In genomic region chr2:222848862-222849261, GRCh38 we compare ENCODE assay signal across 20 cellular contexts. TPM values are rescaled to one million over a fixed set of nuclear protein-coding genes. Genes with fewer than 3 reads are reported as not detected.
DNase-seq lines count a peak whose midpoint lies in the region; ATAC-seq, FAIRE-seq and TF ChIP-seq lines count a peak whose summit lies in the region.
"Had no signal": no experiment of that assay in that cellular context is flagged by ENCODE, and none has a peak within 500 bp of the region (broad histone marks: within the 10 kb centered on the region; RNA-seq: fewer than 3 reads in every experiment).

No MANE protein-coding gene starts in this region.

- ATAC-seq in GM23338 (no peak), K562 (no peak), left lung (no peak)

- no peak overlapping the region for H3K4ac ChIP-seq in mesendoderm (ENCODE audit: low read depth, low read length)

- H3K9ac ChIP-seq in K562 (ENCODE audit: insufficient read depth in 1 of 2, low read depth in 2 of 2, low read length in 2 of 2): no peak overlapping the region
- H3K9ac ChIP-seq in mesendoderm (ENCODE audit: low read length): no peak overlapping the region
- H3K9ac ChIP-seq: GM23248 had no signal

- H3F3A ChIP-seq in GM23338 (replicated peaks; ENCODE audit: low read depth) (no peaks in the 10 kb centered on the region), PC-9 (ENCODE audit: insufficient read depth, low read depth) (peaks cover 29% of the 10 kb centered on the region)

- no peaks in the 10 kb centered on the region for H3K9me1 ChIP-seq in K562 (ENCODE audit: control insufficient read depth, insufficient read depth, low read length)

- H3K27me3 Mint-ChIP-seq in GM23338 (ENCODE audit: insufficient read depth, low read depth, poor library complexity) (peaks cover 2% of the 10 kb centered on the region), HFFc6 (ENCODE audit: insufficient read depth) (no peaks in the 10 kb centered on the region)

- H2BK5ac ChIP-seq in mesendoderm (ENCODE audit: low read length): no peak overlapping the region

- H2BK120ac ChIP-seq in mesendoderm (ENCODE audit: low read depth, low read length): no peak overlapping the region

- H3K56ac ChIP-seq in mesendoderm (ENCODE audit: low read length): peak overlapping the region; percentile 37

- H3K27ac ChIP-seq in GM23338 (ENCODE audit: low read depth) (no peak overlapping the region), PC-9 (peak overlapping the region; percentile 52), K562 (ENCODE audit: extremely low read depth, low read depth, low read length) (no peak overlapping the region), mesendoderm (ENCODE audit: low read depth, low read length) (no peak overlapping the region), left lung (no peak overlapping the region)
- H3K27ac ChIP-seq: GM23248 had no signal

- in situ Hi-C loops in K562 (cut with MboI): no loop called here

- H3K9me2 ChIP-seq in GM23338 (ENCODE audit: insufficient read depth): no peaks in the 10 kb centered on the region
- no peaks in the 10 kb centered on the region for H3K9me2 ChIP-seq in PC-9 (ENCODE audit: insufficient read depth)

- H2BK15ac ChIP-seq in mesendoderm (replicated peaks; ENCODE audit: low read depth): no peak overlapping the region

- no peak for TF ChIP-seq POLR2A in K562 (conservative IDR thresholded peaks at IDR 0.05)

- intact Hi-C loops in PC-9 (cut with micrococcal nuclease; ENCODE audit: unreplicated experiment): loop anchor here (1.0 kb wide), 1 partner anchor 11 kb away; no protein-coding TSS in a partner anchor
- intact Hi-C loops in K562 (cut with micrococcal nuclease): no loop called here
- intact Hi-C loops in left lung (cut with DNase I): no loop called here

- CTCF ChIA-PET in PC-9 (lab: Charles Lee): no interaction called here
- CTCF ChIA-PET in K562 (lab: Yijun Ruan, JAX; ENCODE audit: low intra/inter-chr PET ratio): no interaction called here

- H3K23ac ChIP-seq in mesendoderm (ENCODE audit: low read length): no peak overlapping the region

- H3K4me1 Mint-ChIP-seq in GM23338: no peaks in the 10 kb centered on the region
- peaks cover 20% of the 10 kb centered on the region for H3K4me1 Mint-ChIP-seq in HFFc6 (ENCODE audit: low read depth)

- FAIRE-seq in K562 (lab: Jason Lieb, UNC): no peak
- FAIRE-seq: A204.1, D721Med, G401.6, GM12891, GM19239, H54, HTR-8/SVneo had no signal

- H2AFZ ChIP-seq in GM23338 (peak overlapping the region; percentile 18; the same call in 1 of the 2 replicates), PC-9 (no peak overlapping the region), K562 (ENCODE audit: low read depth, low read length) (no peak overlapping the region)
- H2AFZ ChIP-seq: GM23248 had no signal

- H3K27me3 ChIP-seq in GM23338 (ENCODE audit: insufficient read depth) (no peaks in the 10 kb centered on the region), PC-9 (ENCODE audit: insufficient read depth, low read depth) (no peaks in the 10 kb centered on the region), K562 (ENCODE audit: control insufficient read depth in 2 of 2, insufficient read depth in 2 of 2, low read length in 2 of 2) (no peaks in the 10 kb centered on the region), mesendoderm (ENCODE audit: insufficient read depth, low read length, poor library complexity) (no peaks in the 10 kb centered on the region), left lung (no peaks in the 10 kb centered on the region)

- H3K79me1 ChIP-seq in mesendoderm (ENCODE audit: low read length): no peaks in the 10 kb centered on the region

- TF ChIP-seq EP300 in K562 (IDR thresholded peaks at IDR 0.05; ENCODE audit: low read length): no peak

- no peak overlapping the region for H3K27ac Mint-ChIP-seq in GM23338
- H3K27ac Mint-ChIP-seq in HFFc6: no peak overlapping the region
- H3K27ac Mint-ChIP-seq: CD4-positive, alpha-beta T cell; IgD-negative memory B cell had no signal

- POLR2A ChIA-PET in PC-9 (lab: Charles Lee; ENCODE audit: unreplicated experiment) (no interaction called here), K562 (lab: Yijun Ruan, JAX) (interaction anchor here (0.6 kb wide), 1 partner anchor 36 kb away, joined by 3 read pairs; no protein-coding TSS in a partner anchor)

- no peaks in the 10 kb centered on the region for H3K9me3 Mint-ChIP-seq in GM23338
- no peaks in the 10 kb centered on the region for H3K9me3 Mint-ChIP-seq in HFFc6
- H3K9me3 Mint-ChIP-seq: CD4-positive, alpha-beta T cell; IgD-negative memory B cell had no signal

- H4K8ac ChIP-seq in mesendoderm (ENCODE audit: low read depth, low read length): no peak overlapping the region

- H3K4me2 ChIP-seq in GM23338: no peak overlapping the region
- H3K4me2 ChIP-seq in PC-9: peak overlapping the region; percentile 39; the same call in 1 of the 2 replicates
- H3K4me2 ChIP-seq in K562 (ENCODE audit: insufficient read depth, low read length): no peak overlapping the region; the same call in 1 of the 2 replicates
- no peak overlapping the region for H3K4me2 ChIP-seq in mesendoderm (ENCODE audit: low read length)

- no peak overlapping the region for H4K5ac ChIP-seq in mesendoderm (ENCODE audit: low read length)

- H3K18ac ChIP-seq in mesendoderm (ENCODE audit: low read length): no peak overlapping the region

- H3K36me3 Mint-ChIP-seq in GM23338 (ENCODE audit: low read depth) (no peaks in the 10 kb centered on the region), HFFc6 (ENCODE audit: low read depth) (no peaks in the 10 kb centered on the region)

- 59% methylated on average over 9 of the region's 9 CpGs for WGBS in K562 (ENCODE audit: insufficient coverage, low coverage, missing lambda C conversion rate)
- no CpG with 5 or more reads among the region's 9 CpGs for WGBS in mesendoderm (ENCODE audit: extremely low coverage, insufficient coverage, low lambda C conversion rate)

- DNase-seq in GM23338 (ENCODE audit: low spot score) (no peak), PC-9 (no peak), K562 (ENCODE audit: extremely low read depth in 1 of 4, low spot score in 3 of 4) (no peak), mesendoderm (peak; percentile 27), HFFc6 (no peak), left lung (no peak), foreskin melanocyte (no peak)
- DNase-seq: AML-193; CD4-positive, alpha-beta T cell; GM23248; HCEC 1CT had no signal

- no TSS peak for BruUV-seq in PC-9 (replicated peaks; lab: Mats Ljungman, UMichigan)
- no TSS peak for BruUV-seq in K562 (replicated peaks; lab: Mats Ljungman, UMichigan)

- no peaks in the 10 kb centered on the region for H3K36me3 ChIP-seq in GM23338 (ENCODE audit: insufficient read depth)
- H3K36me3 ChIP-seq in PC-9 (ENCODE audit: low read depth): no peaks in the 10 kb centered on the region
- H3K36me3 ChIP-seq in K562 (ENCODE audit: control insufficient read depth, insufficient read depth, low read length): no peaks in the 10 kb centered on the region
- no peaks in the 10 kb centered on the region for H3K36me3 ChIP-seq in mesendoderm (ENCODE audit: control insufficient read depth, insufficient read depth, low read length)
- H3K36me3 ChIP-seq in left lung: no peaks in the 10 kb centered on the region

- H4K20me1 ChIP-seq in GM23338 (replicated peaks; ENCODE audit: insufficient read depth): no peaks in the 10 kb centered on the region
- no peaks in the 10 kb centered on the region for H4K20me1 ChIP-seq in PC-9 (ENCODE audit: insufficient read depth)
- no peaks in the 10 kb centered on the region for H4K20me1 ChIP-seq in K562 (replicated peaks; ENCODE audit: control insufficient read depth, insufficient read depth, low read length)

- H2AK5ac ChIP-seq in mesendoderm (ENCODE audit: low read length): no peak overlapping the region

- H3K9me3 ChIP-seq in PC-9 (ENCODE audit: insufficient read depth, low read depth) (no peaks in the 10 kb centered on the region; the same call in 1 of the 2 replicates), K562 (replicated peaks; ENCODE audit: control insufficient read depth, insufficient read depth, low read depth, low read length) (no peaks in the 10 kb centered on the region), left lung (no peaks in the 10 kb centered on the region)
- H3K9me3 ChIP-seq: Caco-2 had no signal

- H3K4me1 ChIP-seq in GM23338 (ENCODE audit: insufficient read depth): no peaks in the 10 kb centered on the region
- peaks cover 54% of the 10 kb centered on the region for H3K4me1 ChIP-seq in PC-9 (replicated peaks; ENCODE audit: insufficient read depth)
- peaks cover 4 to 8% of the 10 kb centered on the region in 2 experiments; a peak in 3 of 5 replicates for H3K4me1 ChIP-seq in K562 (replicated peaks in 1 of 2; ENCODE audit: control insufficient read depth in 2 of 2, insufficient read depth in 2 of 2, low read length in 2 of 2)
- H3K4me1 ChIP-seq in mesendoderm (ENCODE audit: control insufficient read depth, low read depth, low read length): peaks cover 2% of the 10 kb centered on the region
- peaks cover 0 to 14% of the 10 kb centered on the region in 2 donors for H3K4me1 ChIP-seq in left lung

- H3K4me3 ChIP-seq in GM23338 (no peak overlapping the region), PC-9 (no peak overlapping the region), K562 (no peak overlapping the region), mesendoderm (ENCODE audit: low read length) (no peak overlapping the region), left lung (no peak overlapping the region)
- H3K4me3 ChIP-seq: GM23248 had no signal

- TF ChIP-seq CTCF in GM23338 (conservative IDR thresholded peaks at IDR 0.05; ENCODE audit: low read depth in 2 of 2) (no peak), PC-9 (conservative IDR thresholded peaks at IDR 0.05) (no peak), K562 (IDR thresholded peaks at IDR 0.05 in 2 of 3, conservative IDR thresholded peaks at IDR 0.05 in 1 of 3; ENCODE audit: insufficient read depth in 2 of 3, low read depth in 1 of 3, low read length in 3 of 3) (no peak), HFFc6 (IDR thresholded peaks at IDR 0.05) (no peak), left lung (IDR thresholded peaks at IDR 0.05) (no peak)

- TF ChIP-seq RAD21 in K562 (CRISPR knock-in tag; conservative IDR thresholded peaks at IDR 0.05 in 1 of 2, IDR thresholded peaks at IDR 0.05 in 1 of 2): no peak

- H3K79me2 ChIP-seq in GM23338 (replicated peaks; ENCODE audit: insufficient read depth) (no peaks in the 10 kb centered on the region), PC-9 (ENCODE audit: low read depth) (no peaks in the 10 kb centered on the region), K562 (ENCODE audit: control insufficient read depth, insufficient read depth, low read length) (no peaks in the 10 kb centered on the region), mesendoderm (ENCODE audit: control insufficient read depth, insufficient read depth, low read length) (no peaks in the 10 kb centered on the region)

- no peak overlapping the region for H3K4me3 Mint-ChIP-seq in GM23338
- no peak overlapping the region for H3K4me3 Mint-ChIP-seq in HFFc6
- H3K4me3 Mint-ChIP-seq: CD4-positive, alpha-beta T cell; IgD-negative memory B cell had no signal

RNA-seq across cellular contexts. Expression of gene ACSL3, which starts 12.0 kb away (rescaled TPM):
- 130 and 132 TPM in 2 replicates for total RNA-seq in GM23338 (2014; rRNA removed; shearing (Covaris generic))
- polyA plus RNA-seq in GM23338 (2016; fragmentation: Nextera tagmentation; extraction: Ambion mirVana) (50.4 and 55.3 TPM in 2 replicates), K562 (2011; rRNA removed) (96.7 and 115 TPM in 2 replicates), K562 (2014; fragmentation: Illumina TruSeq; extraction: Trizol) (69.4 and 78.8 TPM in 2 replicates), K562 (2014; fragmentation: Nextera tagmentation; extraction: Ambion mirVana) (10 to 100 TPM; 21.3 to 28.0 TPM), K562 (2014; rRNA removed) (66.0 and 75.5 TPM in 2 replicates)
- total RNA-seq in PC-9 (2021) (300 and 446 TPM in 2 replicates), K562 (2014; rRNA removed) (88.2 and 99.7 TPM in 2 replicates), K562 (2014; rRNA removed; fragmentation: Illumina TruSeq; extraction: Trizol) (123 and 145 TPM in 2 replicates), K562 (2015; rRNA removed; fragmentation: Illumina TruSeq; extraction: Trizol) (102 and 108 TPM in 2 replicates), K562 (2021) (78.7 and 85.2 TPM in 2 replicates), left lung (100 to 1,000 TPM in 1 of 2 donors, 10 to 100 TPM in 1; 92.5 to 102 TPM)
- total RNA-seq in K562 (2011; cell fraction: chromatin; rRNA removed; ENCODE audit: low replicate concordance): 104 and 200 TPM in 2 replicates
- total RNA-seq in K562 (2011; cell fraction: nucleolus; rRNA removed): 86.9 and 118 TPM in 2 replicates
- 148 and 153 TPM in 2 replicates for total RNA-seq in K562 (2011; cell fraction: nucleoplasm; rRNA removed)
- 44.3 and 75.1 TPM in 2 replicates for polyA plus RNA-seq in K562 (2011; cell fraction: cytosol; rRNA removed)
- 31.8 and 43.0 TPM in 2 replicates for polyA plus RNA-seq in K562 (2011; cell fraction: nucleus; rRNA removed)
- 72.6 and 74.2 TPM in 2 replicates for polyA plus RNA-seq in K562 (2012)
- polyA minus RNA-seq in K562 (2011; rRNA and poly(A)+ RNA removed): 184 and 219 TPM in 2 replicates
- 52.7 and 79.6 TPM in 2 replicates for polyA minus RNA-seq in K562 (2011; cell fraction: cytosol; rRNA and poly(A)+ RNA removed)
- polyA minus RNA-seq in K562 (2011; cell fraction: nucleus; rRNA and poly(A)+ RNA removed): 44.4 and 83.9 TPM in 2 replicates
- polyA plus RNA-seq in mesendoderm (2013, experiment 1 of 2): 81.5 TPM
- 84.2 TPM for polyA plus RNA-seq in mesendoderm (2013, experiment 2 of 2)
- total RNA-seq in HFFc6 (2021; fragmentation: NEBNext Ultra II Directional; extraction: Animal tissue kit (Norgen Biotek cat#: 25700)): 100 to 1,000 TPM in 1 of 6 experiments, 10 to 100 TPM in 5; 64.5 to 119 (median 87.8) TPM
